Comparison of ENCODE assay signal across 33 cellular contexts in genomic region chr11:69473520-69473894, GRCh38. TPM values are rescaled to one million over a fixed set of nuclear protein-coding genes. Genes with fewer than 3 reads are reported as not detected.
"Had no signal": no experiment of that assay in that cellular context is flagged by ENCODE, and none has a peak within 500 bp of the region (broad histone marks: within the 10 kb centered on the region; RNA-seq: fewer than 3 reads in every experiment).

No MANE protein-coding gene starts in this region.

- H3K9me3 ChIP-seq: gastrocnemius medialis, lower lobe of right lung, pancreas, testis, tibial artery had no signal

- H3K4me1 ChIP-seq: gastrocnemius medialis, left lung, lower lobe of right lung, pancreas, testis, tibial artery, upper lobe of left lung had no signal

- FAIRE-seq: colon, kidney, pancreas, urothelium cell line had no signal

- H3K4me3 ChIP-seq: dorsolateral prefrontal cortex, gastrocnemius medialis, hepatocyte, left lung, lower lobe of right lung, pancreas, smooth muscle cell, testis, tibial artery, upper lobe of left lung had no signal

- H3K4me2 ChIP-seq: hepatocyte, smooth muscle cell had no signal

- H3K27me3 ChIP-seq: gastrocnemius medialis, hepatocyte, pancreas, testis, tibial artery, upper lobe of left lung had no signal

- H3K27ac ChIP-seq: dorsolateral prefrontal cortex, epithelial cell of prostate, gastrocnemius medialis, hepatocyte, left lung, lower lobe of right lung, pancreas, testis, tibial artery, upper lobe of left lung had no signal

- ATAC-seq: esophagus mucosa; gastrocnemius medialis; left lung; lower lobe of right lung; naive thymus-derived CD8-positive, alpha-beta T cell; pancreas; sciatic nerve; stimulated activated naive CD8-positive, alpha-beta T cell treated with anti-CD3 and anti-CD28 coated beads, Interleukin-15, Interleukin-2, amounts not matched to agents 100 U/mL and 50 U/mL, for 24 hours had no signal

- DNase-seq: effector CD4-positive, alpha-beta T cell; foreskin fibroblast; gastrocnemius medialis; head of caudate nucleus; nephron progenitor cell; occipital lobe; retina; stimulated activated CD4-positive, alpha-beta T cell treated with anti-CD3 and anti-CD28 coated beads, Interleukin-2, amount 100 ng/mL, for 24 hours; stimulated activated CD4-positive, alpha-beta T cell treated with anti-CD3 and anti-CD28 coated beads, Interleukin-4, amount 100 ng/mL, for 4 hours; stimulated activated naive CD8-positive, alpha-beta T cell treated with anti-CD3 and anti-CD28 coated beads, Interleukin-15, Interleukin-2, amounts not matched to agents 100 U/mL and 50 U/mL, for 24 hours; substantia nigra; testis; tibial artery; upper lobe of left lung had no signal

- H3K36me3 ChIP-seq: gastrocnemius medialis, left lung, lower lobe of right lung, pancreas, tibial artery, upper lobe of left lung had no signal

- H2AFZ ChIP-seq: hepatocyte had no signal

RNA-seq across cellular contexts. Expression of gene LINC01488, which starts 8.0 kb away (rescaled TPM):
- total RNA-seq: cerebellum; dorsolateral prefrontal cortex; esophagus mucosa; gastrocnemius medialis; glomerular endothelial cell; kidney; left lung; lower lobe of right lung; mesenteric fat pad; myocyte; naive thymus-derived CD8-positive, alpha-beta T cell; occipital lobe; pancreas; posterior vena cava; pulmonary artery endothelial cell; sciatic nerve; smooth muscle cell; testis; upper lobe of left lung had no signal
- polyA plus RNA-seq: naive thymus-derived CD8-positive, alpha-beta T cell; pancreas; smooth muscle cell had no signal
